ENCODE assay signal across 1 cellular context in the genomic region with DNA sequence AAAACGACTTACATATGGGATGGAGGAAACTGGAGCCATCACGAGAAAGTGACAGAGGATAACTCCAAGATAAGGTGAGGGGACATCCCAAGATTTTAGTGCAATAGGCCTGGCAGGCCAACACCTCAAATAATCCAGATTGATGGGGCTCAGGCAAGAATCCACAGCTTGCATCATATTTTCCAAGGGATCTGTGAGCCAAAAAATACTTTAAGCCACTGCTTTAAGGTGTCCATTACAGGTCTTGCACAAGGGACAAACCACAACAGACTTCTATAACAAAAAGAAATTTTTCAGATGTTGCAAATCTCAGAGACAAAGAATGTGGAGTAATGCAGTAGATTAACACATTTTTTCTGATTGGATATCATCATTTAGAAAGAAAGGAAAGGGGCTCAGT.
TF ChIP-seq lines count a peak whose summit lies in the region.

No MANE protein-coding gene starts in this region.

TF ChIP-seq in HepG2, 621 proteins besides CTCF, POLR2A, EP300 and RAD21 (continued from another document):
- TF ChIP-seq, protein P1, sequence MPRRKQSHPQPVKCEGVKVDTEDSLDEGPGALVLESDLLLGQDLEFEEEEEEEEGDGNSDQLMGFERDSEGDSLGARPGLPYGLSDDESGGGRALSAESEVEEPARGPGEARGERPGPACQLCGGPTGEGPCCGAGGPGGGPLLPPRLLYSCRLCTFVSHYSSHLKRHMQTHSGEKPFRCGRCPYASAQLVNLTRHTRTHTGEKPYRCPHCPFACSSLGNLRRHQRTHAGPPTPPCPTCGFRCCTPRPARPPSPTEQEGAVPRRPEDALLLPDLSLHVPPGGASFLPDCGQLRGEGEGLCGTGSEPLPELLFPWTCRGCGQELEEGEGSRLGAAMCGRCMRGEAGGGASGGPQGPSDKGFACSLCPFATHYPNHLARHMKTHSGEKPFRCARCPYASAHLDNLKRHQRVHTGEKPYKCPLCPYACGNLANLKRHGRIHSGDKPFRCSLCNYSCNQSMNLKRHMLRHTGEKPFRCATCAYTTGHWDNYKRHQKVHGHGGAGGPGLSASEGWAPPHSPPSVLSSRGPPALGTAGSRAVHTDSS (CRISPR knock-in tag; conservative IDR thresholded peaks at IDR 0.05): no peak
- TF ChIP-seq ZFP91 (CRISPR knock-in tag; IDR thresholded peaks at IDR 0.05; ENCODE audit: borderline replicate concordance) (no peak), ZNF678 (CRISPR knock-in tag; IDR thresholded peaks at IDR 0.05) (no peak), ZNF746 (CRISPR knock-in tag; IDR thresholded peaks at IDR 0.05) (no peak), CBX1 (IDR thresholded peaks at IDR 0.05; ENCODE audit: low read depth) (no peak), ONECUT2 (CRISPR knock-in tag; IDR thresholded peaks at IDR 0.05) (no peak), PHF21A (CRISPR knock-in tag; IDR thresholded peaks at IDR 0.05) (no peak), SNAPC2 (CRISPR knock-in tag; IDR thresholded peaks at IDR 0.05) (no peak)
- TF ChIP-seq, protein P2, sequence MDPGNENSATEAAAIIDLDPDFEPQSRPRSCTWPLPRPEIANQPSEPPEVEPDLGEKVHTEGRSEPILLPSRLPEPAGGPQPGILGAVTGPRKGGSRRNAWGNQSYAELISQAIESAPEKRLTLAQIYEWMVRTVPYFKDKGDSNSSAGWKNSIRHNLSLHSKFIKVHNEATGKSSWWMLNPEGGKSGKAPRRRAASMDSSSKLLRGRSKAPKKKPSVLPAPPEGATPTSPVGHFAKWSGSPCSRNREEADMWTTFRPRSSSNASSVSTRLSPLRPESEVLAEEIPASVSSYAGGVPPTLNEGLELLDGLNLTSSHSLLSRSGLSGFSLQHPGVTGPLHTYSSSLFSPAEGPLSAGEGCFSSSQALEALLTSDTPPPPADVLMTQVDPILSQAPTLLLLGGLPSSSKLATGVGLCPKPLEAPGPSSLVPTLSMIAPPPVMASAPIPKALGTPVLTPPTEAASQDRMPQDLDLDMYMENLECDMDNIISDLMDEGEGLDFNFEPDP (CRISPR knock-in tag; conservative IDR thresholded peaks at IDR 0.05): no peak
